ENCODE assay signal across 7 cellular contexts in genomic region chr7:101679653-101680173, GRCh38. TPM values are rescaled to one million over a fixed set of nuclear protein-coding genes. Genes with fewer than 3 reads are reported as not detected.
"Had no signal": no experiment of that assay in that cellular context is flagged by ENCODE, and none has a peak within 500 bp of the region (broad histone marks: within the 10 kb centered on the region; RNA-seq: fewer than 3 reads in every experiment).

No MANE protein-coding gene starts in this region.

RNA-seq across cellular contexts. Expression of gene MYL10, which starts 50.6 kb away (rescaled TPM):
- total RNA-seq: MCF 10A, NCI-H460, OCI-LY7, PC-9, Right ventricle myocardium superior, RPMI7951, SJSA1 had no signal
